ENCODE assay signal across 8 cellular contexts in genomic region chr11:67584205-67584880, GRCh38. TPM values are rescaled to one million over a fixed set of nuclear protein-coding genes. Genes with fewer than 3 reads are reported as not detected.
DNase-seq lines count a peak whose midpoint lies in the region; ATAC-seq lines count a peak whose summit lies in the region.

No MANE protein-coding gene starts in this region.

- intact Hi-C loops in activated CD4-positive, alpha-beta T cell treated with anti-CD3 and anti-CD28 coated beads for 36 hours (cut with DNase I, micrococcal nuclease): loop anchor here in 1 of 2 experiments (5.0 kb wide), 2 partner anchors 232 to 297 kb away; partner anchors contain the start of genes ANKRD13D and POLD4

- no peak overlapping the region for H2AFZ ChIP-seq in neuron (ENCODE audit: low read depth, low read length)

- peaks cover 6% of the 10 kb centered on the region for H3K9me3 Mint-ChIP-seq in activated CD4-positive, alpha-beta T cell treated with anti-CD3 and anti-CD28 coated beads for 36 hours (ENCODE audit: low read depth)

- peaks cover 49% of the 10 kb centered on the region for H3K4me1 Mint-ChIP-seq in activated CD4-positive, alpha-beta T cell treated with anti-CD3 and anti-CD28 coated beads for 36 hours

- ATAC-seq in activated CD4-positive, alpha-beta T cell treated with anti-CD3 and anti-CD28 coated beads for 36 hours: peak; percentile 34
- no peak for ATAC-seq in HG02970 (IDR thresholded peaks at IDR 0.05; ENCODE audit: low FRiP score, unreplicated experiment)

- H3K36me3 Mint-ChIP-seq in activated CD4-positive, alpha-beta T cell treated with anti-CD3 and anti-CD28 coated beads for 36 hours (ENCODE audit: low read depth): peaks cover 40% of the 10 kb centered on the region

- peaks cover 5% of the 10 kb centered on the region for H3K27me3 ChIP-seq in neuron (ENCODE audit: insufficient read depth, low read length)

- H3K4me3 ChIP-seq in neuron (ENCODE audit: low read length): peak overlapping the region; percentile 83

- H3K4me3 Mint-ChIP-seq in activated CD4-positive, alpha-beta T cell treated with anti-CD3 and anti-CD28 coated beads for 36 hours: peak overlapping the region; percentile 89

- H3K27ac Mint-ChIP-seq in activated CD4-positive, alpha-beta T cell treated with anti-CD3 and anti-CD28 coated beads for 36 hours: peak overlapping the region; percentile 86

- POLR2A ChIA-PET in activated CD4-positive, alpha-beta T cell treated with anti-CD3 and anti-CD28 coated beads for 36 hours (lab: Charles Lee): interaction anchor here (0.6 kb wide), 2 partner anchors 103 to 170 kb away, joined by 3 to 6 read pairs; no protein-coding TSS in a partner anchor

- CTCF ChIA-PET in activated CD4-positive, alpha-beta T cell treated with anti-CD3 and anti-CD28 coated beads for 36 hours (lab: Charles Lee): interaction anchor here (0.5 to 2.8 kb wide), 6 partner anchors 8 to 347 kb away, joined by 3 to 11 read pairs (median 3); no protein-coding TSS in a partner anchor

- no peaks in the 10 kb centered on the region for H3K9me3 ChIP-seq in neuron (ENCODE audit: low read length)

- peak; percentile 69 for DNase-seq in activated CD4-positive, alpha-beta T cell treated with anti-CD3 and anti-CD28 coated beads for 36 hours
- DNase-seq in activated CD4-positive, alpha-beta T cell treated with anti-CD3 and anti-CD28 coated beads for 1 hour: no peak
- peak; percentile 75 for DNase-seq in NCI-H69 (lab: John Stamatoyannopoulos, UW)
- peak; percentile 38 for DNase-seq in activated naive CD4-positive, alpha-beta T cell treated with anti-CD3 and anti-CD28 coated beads, Interleukin-2, amount 50 U/mL, for 16 hours
- DNase-seq in glomerular visceral epithelial cell (ENCODE audit: extremely low spot score): peak; percentile 46
- DNase-seq in amniotic stem cell (lab: John Stamatoyannopoulos, UW): no peak

- H3K36me3 ChIP-seq in neuron (ENCODE audit: insufficient read depth, low read length): peaks cover 25% of the 10 kb centered on the region

- H3K4me1 ChIP-seq in neuron (ENCODE audit: insufficient read depth, low read length): peaks cover 33% of the 10 kb centered on the region

- peaks cover 6% of the 10 kb centered on the region for H3K27me3 Mint-ChIP-seq in activated CD4-positive, alpha-beta T cell treated with anti-CD3 and anti-CD28 coated beads for 36 hours

RNA-seq across cellular contexts. Expression of gene GSTP1, which starts 0.7 kb away (rescaled TPM):
- total RNA-seq in activated CD4-positive, alpha-beta T cell treated with anti-CD3 and anti-CD28 coated beads for 36 hours: 100 to 1,000 TPM; 376 to 463 TPM

RNA-seq across cellular contexts. Expression of gene NDUFV1, which starts 22.4 kb away (rescaled TPM):
- 100 to 1,000 TPM; 253 to 287 TPM for total RNA-seq in activated CD4-positive, alpha-beta T cell treated with anti-CD3 and anti-CD28 coated beads for 36 hours

RNA-seq across cellular contexts. Expression of gene NUDT8, which starts 45.4 kb away (rescaled TPM):
- 10 to 100 TPM; 17.0 to 23.4 TPM for total RNA-seq in activated CD4-positive, alpha-beta T cell treated with anti-CD3 and anti-CD28 coated beads for 36 hours

RNA-seq across cellular contexts. Expression of gene TBX10, which starts 55.2 kb away (rescaled TPM):
- not detected for total RNA-seq in activated CD4-positive, alpha-beta T cell treated with anti-CD3 and anti-CD28 coated beads for 36 hours

Comparison
In these comparisons a context has a peak if more than half of its experiments do, and no peak if none do; other contexts are left out.
1. DNase-seq: peak in activated CD4-positive, alpha-beta T cell treated with anti-CD3 and anti-CD28 coated beads for 36 hours (single experiment), NCI-H69 (single experiment), activated naive CD4-positive, alpha-beta T cell treated with anti-CD3 and anti-CD28 coated beads, Interleukin-2, amount 50 U/mL, for 16 hours (single experiment) and glomerular visceral epithelial cell (single experiment); none in activated CD4-positive, alpha-beta T cell treated with anti-CD3 and anti-CD28 coated beads for 1 hour (single experiment) and amniotic stem cell (single experiment).